In genomic region chr12:104415308-104415980, GRCh38 we compare ENCODE assay signal across 1 cellular context.
TF ChIP-seq lines count a peak whose summit lies in the region.

No MANE protein-coding gene starts in this region.

TF ChIP-seq in HCT116, 20 proteins besides CTCF, POLR2A, EP300 and RAD21:
- TF ChIP-seq CEBPB (IDR thresholded peaks at IDR 0.05; ENCODE audit: low read depth) (no peak), EZH2phosphoT487 (IDR thresholded peaks at IDR 0.05; ENCODE audit: borderline replicate concordance) (no peak), EZH2 (IDR thresholded peaks at IDR 0.05) (no peak), ATF3 (IDR thresholded peaks at IDR 0.05) (no peak), POLR2AphosphoS5 (IDR thresholded peaks at IDR 0.05; ENCODE audit: low read depth, low read length) (no peak), FOSL1 (IDR thresholded peaks at IDR 0.05; ENCODE audit: low read depth) (no peak), SIN3A (IDR thresholded peaks at IDR 0.05; ENCODE audit: low read depth) (no peak), YY1 (IDR thresholded peaks at IDR 0.05; ENCODE audit: extremely low read depth, insufficient replicate concordance, low read depth, low read length) (no peak), TCF7L2 (IDR thresholded peaks at IDR 0.05; ENCODE audit: borderline replicate concordance, extremely low read depth, insufficient read depth, insufficient read length) (no peak), EGR1 (IDR thresholded peaks at IDR 0.05; ENCODE audit: low read depth) (no peak)
- TF ChIP-seq, protein P1, sequence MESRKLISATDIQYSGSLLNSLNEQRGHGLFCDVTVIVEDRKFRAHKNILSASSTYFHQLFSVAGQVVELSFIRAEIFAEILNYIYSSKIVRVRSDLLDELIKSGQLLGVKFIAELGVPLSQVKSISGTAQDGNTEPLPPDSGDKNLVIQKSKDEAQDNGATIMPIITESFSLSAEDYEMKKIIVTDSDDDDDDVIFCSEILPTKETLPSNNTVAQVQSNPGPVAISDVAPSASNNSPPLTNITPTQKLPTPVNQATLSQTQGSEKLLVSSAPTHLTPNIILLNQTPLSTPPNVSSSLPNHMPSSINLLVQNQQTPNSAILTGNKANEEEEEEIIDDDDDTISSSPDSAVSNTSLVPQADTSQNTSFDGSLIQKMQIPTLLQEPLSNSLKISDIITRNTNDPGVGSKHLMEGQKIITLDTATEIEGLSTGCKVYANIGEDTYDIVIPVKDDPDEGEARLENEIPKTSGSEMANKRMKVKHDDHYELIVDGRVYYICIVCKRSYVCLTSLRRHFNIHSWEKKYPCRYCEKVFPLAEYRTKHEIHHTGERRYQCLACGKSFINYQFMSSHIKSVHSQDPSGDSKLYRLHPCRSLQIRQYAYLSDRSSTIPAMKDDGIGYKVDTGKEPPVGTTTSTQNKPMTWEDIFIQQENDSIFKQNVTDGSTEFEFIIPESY (IDR thresholded peaks at IDR 0.05; ENCODE audit: extremely low read depth, insufficient replicate concordance, low read length) = no peak
